ENCODE assay signal across 1 cellular context in the genomic region with DNA sequence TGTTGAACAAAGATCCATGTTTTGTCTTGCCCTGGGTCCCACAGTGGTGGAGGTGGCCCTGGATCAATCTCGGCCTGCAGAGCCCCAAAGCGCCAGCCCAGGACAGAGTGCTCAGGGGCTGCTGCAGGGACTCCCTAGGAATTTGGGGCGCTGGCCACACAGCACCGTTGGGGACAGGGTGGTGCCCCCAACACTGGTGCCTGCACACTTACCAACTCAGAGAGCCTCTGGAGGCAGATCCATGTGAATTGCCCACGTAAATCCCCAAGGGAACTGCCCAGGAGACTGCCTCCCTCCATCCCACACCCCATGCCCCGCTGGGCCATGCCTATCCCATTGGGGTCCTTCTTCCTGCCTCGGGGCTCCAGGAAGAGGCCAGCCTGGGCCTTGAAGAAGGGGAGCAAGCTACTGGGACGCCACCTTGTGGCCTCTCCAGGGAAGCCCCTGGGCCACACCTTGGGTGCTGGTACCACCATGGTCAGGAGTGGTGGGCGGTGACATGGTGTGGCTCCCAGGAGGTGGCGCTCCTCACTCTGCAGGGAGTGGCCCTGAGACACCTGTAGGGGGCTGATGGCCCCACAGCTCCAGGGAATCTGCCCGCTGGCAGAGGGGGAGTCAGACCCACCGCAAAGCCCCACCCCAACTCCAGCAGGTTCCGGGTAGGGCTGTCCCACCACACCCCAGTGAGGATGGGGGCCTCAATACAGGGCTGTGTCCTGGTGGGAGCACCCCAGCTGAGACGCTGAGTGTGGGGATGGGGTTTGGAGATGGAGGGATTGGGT.
TF ChIP-seq lines count a peak whose summit lies in the region.

No MANE protein-coding gene starts in this region.

TF ChIP-seq in endothelial cell of umbilical vein, 7 proteins besides CTCF, POLR2A, EP300 and RAD21:
- no peak for TF ChIP-seq JUN (IDR thresholded peaks at IDR 0.05; ENCODE audit: borderline replicate concordance, insufficient read depth, insufficient read length, low read depth)
- no peak for TF ChIP-seq FOS (IDR thresholded peaks at IDR 0.05; ENCODE audit: borderline replicate concordance, insufficient read depth, low read length)
- TF ChIP-seq EZH2 (IDR thresholded peaks at IDR 0.05; ENCODE audit: borderline replicate concordance, low read depth, low read length, severe bottlenecking) = no peak
- no peak for TF ChIP-seq MAX (IDR thresholded peaks at IDR 0.05; ENCODE audit: insufficient read depth, insufficient read length)
- no peak for TF ChIP-seq GATA2 (IDR thresholded peaks at IDR 0.05; ENCODE audit: insufficient read depth, insufficient read length, low read depth, low read length)
- TF ChIP-seq POLR2AphosphoS5 (IDR thresholded peaks at IDR 0.05; ENCODE audit: insufficient read depth, low read depth, low read length) = no peak
- no peak for TF ChIP-seq MYC (IDR thresholded peaks at IDR 0.05; ENCODE audit: low read depth, low read length)
